In the genomic region with DNA sequence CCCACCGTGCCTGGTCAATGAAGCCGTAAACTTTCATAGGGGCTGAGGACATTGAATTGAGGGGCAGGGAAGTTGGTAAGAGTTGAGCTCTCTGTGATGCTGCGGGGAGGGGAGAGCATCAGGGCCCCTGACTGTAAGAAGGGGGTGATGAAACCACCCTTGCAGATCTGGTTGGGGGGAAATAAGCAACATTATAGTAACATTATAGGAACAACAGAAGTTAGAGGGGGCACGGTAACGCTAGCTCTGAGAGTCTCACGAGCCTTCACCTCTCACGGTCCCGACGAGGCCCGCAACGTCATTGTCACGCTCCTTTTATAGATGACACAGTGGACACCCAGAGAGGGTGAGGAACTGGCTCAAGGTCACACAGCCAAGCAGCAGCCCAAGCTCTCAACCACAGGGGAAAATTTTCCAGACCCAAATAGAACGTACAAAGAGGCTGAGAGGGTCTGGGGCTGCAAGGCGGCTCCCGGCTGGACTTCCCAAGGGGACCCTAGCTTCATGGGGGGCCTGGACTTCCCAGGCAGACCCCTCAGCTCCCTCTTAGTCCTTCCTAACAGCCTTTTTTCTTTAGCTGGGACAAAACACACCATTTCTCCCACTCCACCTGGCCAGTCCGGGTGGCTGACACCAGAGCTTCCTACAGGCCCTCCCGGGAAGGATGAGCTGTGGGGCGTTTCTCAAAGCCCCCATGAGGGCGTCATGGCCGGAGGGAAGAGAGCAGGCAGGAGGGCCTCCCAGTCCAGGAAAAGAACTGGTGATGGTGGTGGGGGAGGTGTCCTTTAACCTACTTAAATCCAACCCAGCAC, we compare ENCODE assay signal across 10 cellular contexts. TPM values are rescaled to one million over a fixed set of nuclear protein-coding genes. Genes with fewer than 3 reads are reported as not detected.
DNase-seq lines count a peak whose midpoint lies in the region; ATAC-seq and TF ChIP-seq lines count a peak whose summit lies in the region.
"Had no signal": no experiment of that assay in that cellular context is flagged by ENCODE, and none has a peak within 500 bp of the region (broad histone marks: within the 10 kb centered on the region; RNA-seq: fewer than 3 reads in every experiment).

No MANE protein-coding gene starts in this region.

- peaks cover 19% of the 10 kb centered on the region for H3K36me3 ChIP-seq in NT2/D1 (ENCODE audit: insufficient read depth, insufficient read length, low read length)
- H3K36me3 ChIP-seq in effector memory CD4-positive, alpha-beta T cell (ENCODE audit: control insufficient read depth, insufficient read depth, low read length), result peaks cover 65% of the 10 kb centered on the region
- H3K36me3 ChIP-seq in ovary, result no peaks in the 10 kb centered on the region

- H3K9me3 ChIP-seq in NT2/D1 (ENCODE audit: insufficient read depth, low read length) (no peaks in the 10 kb centered on the region), ovary (no peaks in the 10 kb centered on the region)
- no peaks in the 10 kb centered on the region for H3K9me3 ChIP-seq in effector memory CD4-positive, alpha-beta T cell (ENCODE audit: control insufficient read depth, low read length)
- H3K9me3 ChIP-seq: Caco-2 had no signal

- TF ChIP-seq EP300 in ovary (IDR thresholded peaks at IDR 0.05), result no peak

- no peak for TF ChIP-seq POLR2A in ovary (IDR thresholded peaks at IDR 0.05)

- intact Hi-C loops in ovary (cut with DNase I), result no loop called here

- peak overlapping the region; percentile 36 for H3K9ac ChIP-seq in NT2/D1 (ENCODE audit: insufficient read length, low read depth)

- no peak for DNase-seq in NT2/D1 (ENCODE audit: low read depth, low spot score)
- no peak for DNase-seq in effector memory CD4-positive, alpha-beta T cell
- DNase-seq in ovary, result no peak
- DNase-seq in activated CD8-positive, alpha-beta memory T cell treated with anti-CD3 and anti-CD28 coated beads for 24 hours, result no peak
- no peak for DNase-seq in NCI-H82 (lab: John Stamatoyannopoulos, UW)
- no peak for DNase-seq in AG08395 (ENCODE audit: low spot score)
- DNase-seq: brain microvascular endothelial cell, Caco-2 had no signal

- 65 to 76% (median 70%) methylated on average over 20 of the region's 20 CpGs for WGBS in ovary, 3 donors

- H3K4me3 ChIP-seq in NT2/D1 (ENCODE audit: insufficient read length, low read depth) (no peak overlapping the region), ovary (no peak overlapping the region)
- H3K4me3 ChIP-seq in effector memory CD4-positive, alpha-beta T cell (ENCODE audit: insufficient read depth, low read depth, low read length, poor library complexity, severe bottlenecking), result no peak overlapping the region

- no peak for TF ChIP-seq CTCF in C4-2B (conservative IDR thresholded peaks at IDR 0.05)
- no peak for TF ChIP-seq CTCF in ovary (IDR thresholded peaks at IDR 0.05)

- no peak for ATAC-seq in HG03135 (IDR thresholded peaks at IDR 0.05; ENCODE audit: unreplicated experiment)

- H3K27ac ChIP-seq in C4-2B, result peak overlapping the region; percentile 70
- H3K27ac ChIP-seq in effector memory CD4-positive, alpha-beta T cell (ENCODE audit: insufficient read depth, low read length, poor library complexity, severe bottlenecking), result peak overlapping the region; percentile 2
- peak overlapping the region; percentile 86 to 88 for H3K27ac ChIP-seq in ovary
- H3K27ac ChIP-seq: brain microvascular endothelial cell had no signal

- H3K4me1 ChIP-seq in NT2/D1 (ENCODE audit: insufficient read depth, insufficient read length) (peaks cover 36% of the 10 kb centered on the region), ovary (ENCODE audit: insufficient read depth) (peaks cover 10% of the 10 kb centered on the region)
- peaks cover 38% of the 10 kb centered on the region for H3K4me1 ChIP-seq in effector memory CD4-positive, alpha-beta T cell (ENCODE audit: control insufficient read depth, insufficient read depth, low read length, poor library complexity, severe bottlenecking)

- H3K27me3 ChIP-seq in NT2/D1 (ENCODE audit: insufficient read depth, insufficient read length) (peaks cover 71% of the 10 kb centered on the region), ovary (no peaks in the 10 kb centered on the region)
- H3K27me3 ChIP-seq in effector memory CD4-positive, alpha-beta T cell (replicated peaks; ENCODE audit: control insufficient read depth, insufficient read depth, low read length, poor library complexity, severe bottlenecking), result no peaks in the 10 kb centered on the region
- H3K27me3 ChIP-seq: brain microvascular endothelial cell had no signal

RNA-seq across cellular contexts. Expression of a gene that starts 4.1 kb away (rescaled TPM):
- total RNA-seq in ovary, result 100 to 1,000 TPM; 274 to 670 (median 503) TPM
- polyA plus RNA-seq in ovary, result 100 to 1,000 TPM; 241 to 530 TPM

RNA-seq across cellular contexts. Expression of a gene that starts 29.1 kb away (rescaled TPM):
- total RNA-seq in ovary, result 10 to 100 TPM; 31.1 to 43.9 (median 36.4) TPM
- 10 to 100 TPM; 15.1 to 21.4 TPM for polyA plus RNA-seq in ovary

RNA-seq across cellular contexts. Expression of a gene that starts 35.9 kb away (rescaled TPM):
- 10 to 100 TPM; 27.3 to 66.7 (median 57.1) TPM for total RNA-seq in ovary
- polyA plus RNA-seq in ovary, result 10 to 100 TPM; 44.0 to 46.2 TPM

Comparison
In these comparisons a context has a peak if more than half of its experiments do, and no peak if none do; other contexts are left out.
1. H3K27ac ChIP-seq: peak in every context shown above with its lines; median percentile 87 in ovary; 70 in C4-2B; 2 in effector memory CD4-positive, alpha-beta T cell.